17 cellular contexts compared by ENCODE assay signal in the genomic region with DNA sequence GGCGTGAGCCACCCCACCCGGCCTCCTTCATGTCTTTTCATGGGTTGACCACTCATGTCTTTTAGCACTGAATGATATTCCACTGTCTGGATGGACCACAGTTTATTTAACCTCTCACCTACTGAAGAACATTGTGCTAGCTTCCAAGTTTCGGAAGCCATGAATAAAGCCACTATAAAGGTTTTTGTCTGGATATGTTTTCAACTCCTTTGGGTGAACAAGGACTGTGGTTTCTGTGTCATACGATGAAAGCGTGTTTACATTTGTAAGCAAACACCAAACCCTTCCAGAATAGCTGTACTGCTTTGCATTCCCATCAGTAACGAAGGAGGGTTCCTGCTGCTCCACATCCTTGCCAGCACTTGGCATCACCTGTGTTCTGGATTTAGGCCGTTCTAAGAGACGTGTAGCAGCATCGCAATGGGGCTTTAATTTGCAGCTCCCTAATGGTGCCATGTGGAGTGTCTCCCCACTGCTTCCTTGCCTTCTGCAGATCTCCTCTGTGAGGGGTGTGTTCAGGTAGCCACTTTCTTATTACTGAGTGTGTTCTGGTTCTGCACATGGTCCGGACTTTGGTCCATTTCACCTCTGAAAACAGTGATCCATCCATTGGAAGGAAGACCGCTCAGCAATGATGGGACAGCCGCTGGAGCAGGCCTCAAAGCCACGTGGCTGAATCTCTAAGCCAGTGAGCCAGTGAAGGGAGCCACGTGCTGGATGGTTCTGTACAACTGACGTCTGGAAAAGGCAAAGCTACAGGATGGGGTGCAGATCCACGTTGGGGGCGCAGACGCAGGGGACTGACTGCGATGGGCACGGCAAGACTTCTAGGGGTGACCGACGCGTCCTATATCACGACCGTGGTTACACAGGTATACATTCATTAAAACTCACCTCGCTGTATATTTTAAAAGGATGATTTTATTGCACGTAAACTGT. TPM values are rescaled to one million over a fixed set of nuclear protein-coding genes. Genes with fewer than 3 reads are reported as not detected.
"Had no signal": no experiment of that assay in that cellular context is flagged by ENCODE, and none has a peak within 500 bp of the region (broad histone marks: within the 10 kb centered on the region; RNA-seq: fewer than 3 reads in every experiment).

No MANE protein-coding gene starts in this region.

- H3K9me3 ChIP-seq: prostate gland, thyroid gland had no signal

- H3K36me3 ChIP-seq: prostate gland, thyroid gland, WERI-Rb-1 had no signal

- H3K4me3 ChIP-seq: coronary artery, prostate gland, smooth muscle cell, thyroid gland had no signal

- ATAC-seq: activated CD8-positive, alpha-beta memory T cell treated with anti-CD3 and anti-CD28 coated beads, Interleukin-2, amount 10 ng/mL, durations not matched to agents 7 days and 5 days; naive thymus-derived CD4-positive, alpha-beta T cell; sciatic nerve had no signal

- H3K27me3 ChIP-seq: thyroid gland had no signal

- H3K27ac ChIP-seq: coronary artery, prostate gland, thyroid gland, WERI-Rb-1 had no signal

- H3K4me1 ChIP-seq: prostate gland, thyroid gland had no signal

- DNase-seq: activated CD4-positive, alpha-beta memory T cell treated with anti-CD3 and anti-CD28 coated beads, Interleukin-2, amount 10 ng/mL, durations not matched to agents 7 days and 5 days; activated CD8-positive, alpha-beta memory T cell treated with anti-CD3 and anti-CD28 coated beads, Interleukin-2, amount 10 ng/mL, durations not matched to agents 7 days and 5 days; central memory CD4-positive, alpha-beta T cell; erythroblast; foreskin melanocyte; glutamatergic neuron; islet precursor cell; mesenchymal stem cell; naive thymus-derived CD4-positive, alpha-beta T cell; stimulated activated CD4-positive, alpha-beta T cell treated with anti-CD3 and anti-CD28 coated beads, Interleukin-4, amount 100 ng/mL, for 1 hour; T-helper 2 cell; thyroid gland; WERI-Rb-1 had no signal

RNA-seq across cellular contexts. Expression of a gene that starts 10.4 kb away (rescaled TPM):
- total RNA-seq: activated CD4-positive, alpha-beta memory T cell treated with anti-CD3 and anti-CD28 coated beads, Interleukin-2, amount 10 ng/mL, durations not matched to agents 7 days and 5 days; activated CD8-positive, alpha-beta memory T cell treated with anti-CD3 and anti-CD28 coated beads, Interleukin-2, amount 10 ng/mL, durations not matched to agents 7 days and 5 days had no signal
- polyA plus RNA-seq: naive thymus-derived CD4-positive, alpha-beta T cell had no signal
